In the genomic region with DNA sequence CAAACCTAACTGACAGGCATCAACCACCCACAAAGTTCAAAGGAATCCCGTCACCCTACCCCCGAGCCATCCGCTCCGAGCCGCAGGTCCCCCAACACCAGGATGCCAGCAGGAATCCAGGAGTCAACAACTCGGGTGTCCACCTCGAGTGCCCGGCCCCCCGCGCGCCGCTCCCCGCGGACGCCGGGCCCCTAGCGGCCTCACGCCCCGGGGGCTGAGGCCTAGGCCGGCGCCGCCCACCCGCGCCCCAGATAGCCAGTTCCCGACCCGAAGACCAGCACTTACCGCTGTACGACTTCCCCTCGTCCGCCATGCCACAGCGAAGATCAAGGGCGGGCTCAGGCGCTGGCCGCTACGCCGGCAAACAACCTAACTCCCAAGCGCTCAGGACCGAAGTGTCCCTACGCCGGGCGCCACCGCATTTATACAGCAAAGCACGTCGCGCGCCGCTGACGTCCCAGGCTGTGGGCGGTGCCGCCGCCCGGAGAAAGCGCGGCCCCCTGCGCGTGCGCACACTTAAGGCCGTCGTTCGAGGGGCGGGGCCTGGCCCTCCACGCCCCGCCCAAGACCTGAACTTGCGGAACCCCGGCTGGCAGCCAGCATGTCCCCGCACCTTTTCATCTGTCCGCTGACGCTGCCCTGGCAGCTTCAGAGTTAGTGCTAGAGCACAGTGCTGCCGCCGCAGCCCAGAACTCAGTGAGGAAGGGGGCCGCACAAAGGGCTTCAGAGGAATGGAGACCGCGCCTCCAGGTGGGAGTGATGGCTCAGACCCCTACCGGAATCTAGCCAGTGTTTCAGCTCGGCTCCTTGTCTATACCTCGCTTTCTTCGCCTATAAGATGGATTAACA, we compare ENCODE assay signal across 8 cellular contexts. TPM values are rescaled to one million over a fixed set of nuclear protein-coding genes. Genes with fewer than 3 reads are reported as not detected.
DNase-seq lines count a peak whose midpoint lies in the region; ATAC-seq and TF ChIP-seq lines count a peak whose summit lies in the region.

A gene (minus strand): TSS at position 397 of the 849 bp plus-strand sequence. CDS start 84 bp downstream, at position 313.

- H3K27me3 ChIP-seq in CD4-positive, alpha-beta T cell (ENCODE audit: control insufficient read depth, insufficient read depth, low read length) = no peaks in the 10 kb centered on the region

- CTCF ChIA-PET in CD4-positive, alpha-beta T cell (lab: Charles Lee) = interaction anchor here (0.6 to 3.9 kb wide), 7 partner anchors 14 to 381 kb away, joined by 3 to 32 read pairs (median 4); a partner anchor contains a TSS

- H3K4me3 ChIP-seq in lower leg skin (ENCODE audit: low read depth, poor library complexity, severe bottlenecking) = peak within 1 kb of the TSS; percentile 97

- DNase-seq in CD4-positive, alpha-beta T cell = peak; percentile 88 to 97 (median 96)
- DNase-seq in NCI-H774 (lab: John Stamatoyannopoulos, UW) (peak; percentile 96), dermis microvascular lymphatic vessel endothelial cell (ENCODE audit: low read depth in 2 of 2) (peak; percentile 87 to 95), lower leg skin (ENCODE audit: low spot score in 2 of 2) (peak; percentile 92 to 99)
- DNase-seq in activated CD4-positive, alpha-beta T cell treated with anti-CD3 and anti-CD28 coated beads, Interleukin-2, amount 50 U/mL, for 4 hours = peak; percentile 92 to 93
- peak; percentile 92 to 97 for DNase-seq in stimulated activated CD4-positive, alpha-beta T cell treated with anti-CD3 and anti-CD28 coated beads, Interleukin-4, amount 100 ng/mL, for 4 hours

- H3K27ac Mint-ChIP-seq in CD4-positive, alpha-beta T cell = peak within 1 kb of the TSS; percentile 97

- ATAC-seq in CD4-positive, alpha-beta T cell (ENCODE audit: poor library complexity) = peak; percentile 82
- ATAC-seq in GM19397 (IDR thresholded peaks at IDR 0.05; ENCODE audit: unreplicated experiment) (peak; percentile 87), HG03565 (IDR thresholded peaks at IDR 0.05; ENCODE audit: unreplicated experiment) (peak; percentile 82)

- POLR2A ChIA-PET in CD4-positive, alpha-beta T cell (lab: Charles Lee) = interaction anchor here (0.7 to 6.5 kb wide), 21 partner anchors 9 to 837 kb away, joined by 3 to 96 read pairs (median 5); a partner anchor contains a TSS

- peak within 1 kb of the TSS; percentile 60 for H3K27ac ChIP-seq in CD4-positive, alpha-beta T cell (ENCODE audit: low read depth, low read length)

- H3K9me3 ChIP-seq in CD4-positive, alpha-beta T cell (ENCODE audit: control insufficient read depth, low read length) = no peaks in the 10 kb centered on the region

- peaks cover 41% of the 10 kb centered on the region for H3K4me1 Mint-ChIP-seq in CD4-positive, alpha-beta T cell (ENCODE audit: low read depth)

- no peaks in the 10 kb centered on the region for H3K27me3 Mint-ChIP-seq in CD4-positive, alpha-beta T cell

- TF ChIP-seq CTCF in CD4-positive, alpha-beta T cell (IDR thresholded peaks at IDR 0.05) = no peak
- no peak for TF ChIP-seq CTCF in lower leg skin (IDR thresholded peaks at IDR 0.05)

- peak in 1 of 2 donors; percentile 96 for TF ChIP-seq POLR2A in lower leg skin (IDR thresholded peaks at IDR 0.05)

- H3K9me3 Mint-ChIP-seq in CD4-positive, alpha-beta T cell = no peaks in the 10 kb centered on the region

- peaks cover 52% of the 10 kb centered on the region for H3K36me3 Mint-ChIP-seq in CD4-positive, alpha-beta T cell (ENCODE audit: low read depth)

- 0 to 1% methylated on average over 26 to 45 of the region's 77 CpGs for WGBS in lower leg skin, 2 donors

- peak within 1 kb of the TSS; percentile 98 for H3K4me3 Mint-ChIP-seq in CD4-positive, alpha-beta T cell

- intact Hi-C loops in CD4-positive, alpha-beta T cell (cut with DNase I, micrococcal nuclease) = loop anchor here (1.0 to 2.0 kb wide), 5 partner anchors 13 to 76 kb away; a partner anchor contains a TSS
- intact Hi-C loops in lower leg skin (cut with DNase I; ENCODE audit: low total_unique reads) = no loop called here

RNA-seq across cellular contexts. Expression of the gene that starts here (rescaled TPM):
- total RNA-seq in CD4-positive, alpha-beta T cell = 100 to 1,000 TPM; 343 to 358 TPM
- total RNA-seq in dermis microvascular lymphatic vessel endothelial cell = 9.5 and 18.1 TPM in 2 replicates
- total RNA-seq in lower leg skin = 100 to 1,000 TPM in 1 of 4 donors, 10 to 100 TPM in 3; 56.6 to 114 (median 79.6) TPM

Comparison
In these comparisons a context has a peak if more than half of its experiments do, and no peak if none do; other contexts are left out.
1. Peak in every context shown above with its lines: DNase-seq, ATAC-seq, H3K4me3 ChIP-seq and H3K27ac ChIP-seq.